In the genomic region with DNA sequence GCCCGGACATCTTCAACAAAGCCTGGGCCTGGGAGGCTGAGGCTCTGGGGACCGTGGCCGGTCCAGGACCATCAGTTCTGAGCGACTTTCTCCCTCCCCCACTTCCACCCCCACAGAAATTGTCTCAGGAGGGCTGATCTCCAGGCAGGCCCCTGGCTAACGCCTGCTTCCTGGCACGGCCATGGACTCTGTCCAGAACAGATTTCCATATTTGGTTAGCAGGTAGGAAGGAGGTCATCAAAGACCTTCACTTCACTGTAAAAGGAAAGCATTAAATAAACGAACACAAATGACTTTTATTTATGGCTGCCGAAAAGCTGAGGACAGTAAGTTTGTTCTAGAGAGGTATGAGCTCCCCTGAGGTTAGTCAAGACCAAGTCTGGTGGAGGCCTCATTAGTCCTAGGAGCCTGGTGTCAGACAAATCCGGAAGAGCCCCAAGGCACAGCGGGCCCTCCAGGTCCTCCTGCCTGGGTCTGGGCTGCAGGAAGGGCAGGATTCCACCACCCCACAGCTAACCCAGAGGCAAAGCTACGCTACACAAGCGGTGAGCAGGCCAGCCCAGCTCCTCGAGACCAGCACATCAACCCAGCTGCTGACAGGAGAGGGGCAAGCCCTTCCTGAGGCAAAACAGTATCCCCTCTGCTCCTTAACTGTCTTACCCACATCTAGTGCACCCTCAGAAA, we compare ENCODE assay signal across 13 cellular contexts. TPM values are rescaled to one million over a fixed set of nuclear protein-coding genes. Genes with fewer than 3 reads are reported as not detected.
DNase-seq lines count a peak whose midpoint lies in the region; ATAC-seq and TF ChIP-seq lines count a peak whose summit lies in the region.
"Had no signal": no experiment of that assay in that cellular context is flagged by ENCODE, and none has a peak within 500 bp of the region (broad histone marks: within the 10 kb centered on the region; RNA-seq: fewer than 3 reads in every experiment).

No MANE protein-coding gene starts in this region.

- peaks cover 0 to 29% (median 23%) of the 10 kb centered on the region in 12 donors for H3K4me1 ChIP-seq in heart left ventricle
- H3K4me1 ChIP-seq in upper lobe of left lung, result peaks cover 26 to 41% (median 34%) of the 10 kb centered on the region in 4 donors
- H3K4me1 ChIP-seq: SJCRH30 had no signal

- H3K36me3 ChIP-seq in heart left ventricle (no peaks in the 10 kb centered on the region), upper lobe of left lung (no peaks in the 10 kb centered on the region)
- H3K36me3 ChIP-seq: SJCRH30, tibial nerve had no signal

- DNase-seq in heart left ventricle (peak in 1 of 5 donors; percentile 55), Right ventricle myocardium inferior (ENCODE audit: missing footprints) (no peak), dermis blood vessel endothelial cell (peak; percentile 23), nephron progenitor cell (no peak), upper lobe of left lung (no peak), NCI-H187 treated with DMSO at 0.1 percent for 48 hours (lab: John Stamatoyannopoulos, UW) (no peak), NOMO-1 treated with dmso at 0.1 percent for 144 hours (lab: John Stamatoyannopoulos, UW; ENCODE audit: unreplicated experiment) (no peak)
- DNase-seq: activated CD4-positive, alpha-beta T cell treated with anti-CD3 and anti-CD28 coated beads for 1 hour; amniotic stem cell had no signal

- ATAC-seq in heart left ventricle, result peak; percentile 13 to 73 (median 40)
- ATAC-seq in Right ventricle myocardium inferior, result no peak
- ATAC-seq in upper lobe of left lung (ENCODE audit: low FRiP score in 2 of 2), result peak in 1 of 2 donors; percentile 47
- no peak for ATAC-seq in stimulated activated memory B cell treated with anti-CD40 and anti-IgM and Interleukin-4, amounts not matched to agents 10 μg/mL and 1 μg/mL and 100 μg/mL, for 72 hours

- H3K9me3 ChIP-seq in heart left ventricle, result no peaks in the 10 kb centered on the region
- no peaks in the 10 kb centered on the region for H3K9me3 ChIP-seq in upper lobe of left lung
- H3K9me3 ChIP-seq: SJCRH30, tibial nerve had no signal

- no peak for TF ChIP-seq EP300 in upper lobe of left lung (IDR thresholded peaks at IDR 0.05)

- H3K27me3 Mint-ChIP-seq in nephron progenitor cell (ENCODE audit: low read depth, poor library complexity), result peaks cover 37% of the 10 kb centered on the region
- peaks cover 47% of the 10 kb centered on the region for H3K27me3 Mint-ChIP-seq in stimulated activated memory B cell treated with anti-CD40 and anti-IgM and Interleukin-4, amounts not matched to agents 10 μg/mL and 1 μg/mL and 100 μg/mL, for 72 hours

- H3K4me3 ChIP-seq in heart left ventricle (no peak overlapping the region), upper lobe of left lung (no peak overlapping the region)
- H3K4me3 ChIP-seq: SJCRH30, tibial nerve had no signal

- H3K4me1 Mint-ChIP-seq in nephron progenitor cell, result peaks cover 34% of the 10 kb centered on the region
- peaks cover 15% of the 10 kb centered on the region for H3K4me1 Mint-ChIP-seq in stimulated activated memory B cell treated with anti-CD40 and anti-IgM and Interleukin-4, amounts not matched to agents 10 μg/mL and 1 μg/mL and 100 μg/mL, for 72 hours

- TF ChIP-seq CTCF in heart left ventricle (IDR thresholded peaks at IDR 0.05) (no peak), nephron progenitor cell (IDR thresholded peaks at IDR 0.05) (no peak), upper lobe of left lung (IDR thresholded peaks at IDR 0.05) (no peak)

- H3K4me3 Mint-ChIP-seq in nephron progenitor cell, result peak overlapping the region; percentile 58
- H3K4me3 Mint-ChIP-seq in stimulated activated memory B cell treated with anti-CD40 and anti-IgM and Interleukin-4, amounts not matched to agents 10 μg/mL and 1 μg/mL and 100 μg/mL, for 72 hours, result no peak overlapping the region

- intact Hi-C loops in heart left ventricle (cut with DNase I), result loop anchor here in 1 of 10 donors (10.0 kb wide), 1 partner anchor 189 kb away; no protein-coding TSS in a partner anchor
- intact Hi-C loops in Right ventricle myocardium inferior (cut with DNase I), result no loop called here

- H3K9me3 Mint-ChIP-seq in nephron progenitor cell, result no peaks in the 10 kb centered on the region
- no peaks in the 10 kb centered on the region for H3K9me3 Mint-ChIP-seq in stimulated activated memory B cell treated with anti-CD40 and anti-IgM and Interleukin-4, amounts not matched to agents 10 μg/mL and 1 μg/mL and 100 μg/mL, for 72 hours
- H3K9me3 Mint-ChIP-seq: CD4-positive, alpha-beta memory T cell had no signal

- peak overlapping the region; percentile 6 for H3K27ac Mint-ChIP-seq in nephron progenitor cell
- H3K27ac Mint-ChIP-seq in stimulated activated memory B cell treated with anti-CD40 and anti-IgM and Interleukin-4, amounts not matched to agents 10 μg/mL and 1 μg/mL and 100 μg/mL, for 72 hours, result no peak overlapping the region
- H3K27ac Mint-ChIP-seq: CD4-positive, alpha-beta memory T cell had no signal

- TF ChIP-seq POLR2A in heart left ventricle (IDR thresholded peaks at IDR 0.05), result no peak
- no peak for TF ChIP-seq POLR2A in upper lobe of left lung (IDR thresholded peaks at IDR 0.05)

- peaks cover 20 to 45% (median 38%) of the 10 kb centered on the region in 9 donors for H3K27me3 ChIP-seq in heart left ventricle
- peaks cover 0 to 26% (median 10%) of the 10 kb centered on the region in 4 donors for H3K27me3 ChIP-seq in upper lobe of left lung
- H3K27me3 ChIP-seq: SJCRH30 had no signal

- WGBS in heart left ventricle, 4 donors, result 44 to 65% (median 57%) methylated on average over 12 to 13 of the region's 13 CpGs
- WGBS in upper lobe of left lung, 2 donors, result 60 to 64% methylated on average over 13 of the region's 13 CpGs

- peak overlapping the region in 9 of 12 donors; percentile 22 to 70 (median 56) for H3K27ac ChIP-seq in heart left ventricle
- H3K27ac ChIP-seq in upper lobe of left lung, result peak overlapping the region; percentile 8 to 80 (median 52)
- H3K27ac ChIP-seq: SJCRH30 had no signal

- no peaks in the 10 kb centered on the region for H3K36me3 Mint-ChIP-seq in nephron progenitor cell (ENCODE audit: low read depth)
- no peaks in the 10 kb centered on the region for H3K36me3 Mint-ChIP-seq in stimulated activated memory B cell treated with anti-CD40 and anti-IgM and Interleukin-4, amounts not matched to agents 10 μg/mL and 1 μg/mL and 100 μg/mL, for 72 hours
- H3K36me3 Mint-ChIP-seq: CD4-positive, alpha-beta memory T cell had no signal

RNA-seq across cellular contexts. Expression of a gene that starts 4.6 kb away (rescaled TPM):
- total RNA-seq in heart left ventricle (1 to 10 TPM in 4 of 9 donors, under 1 TPM in 5; 0.09 to 4.1 (median 1.00) TPM), Right ventricle myocardium inferior (0.76 TPM), dermis blood vessel endothelial cell (14.3 and 25.8 TPM in 2 replicates), upper lobe of left lung (10 to 100 TPM in 4 of 6 donors, 1 to 10 TPM in 2; 7.1 to 50.1 (median 16.7) TPM)
- under 1 TPM; 0.54 to 0.99 TPM for polyA plus RNA-seq in heart left ventricle

RNA-seq across cellular contexts. Expression of a gene that starts 48.8 kb away (rescaled TPM):
- 10 to 100 TPM; 15.7 to 30.3 (median 19.5) TPM for total RNA-seq in heart left ventricle
- 10 to 100 TPM; 18.7 to 22.2 TPM for polyA plus RNA-seq in heart left ventricle
- 16.3 TPM for total RNA-seq in Right ventricle myocardium inferior
- total RNA-seq in dermis blood vessel endothelial cell, result 16.5 and 29.0 TPM in 2 replicates
- total RNA-seq in upper lobe of left lung, result 10 to 100 TPM; 16.4 to 64.8 (median 31.7) TPM

Comparison
In these comparisons a context has a peak if more than half of its experiments do, and no peak if none do; other contexts are left out.
1. ATAC-seq: peak in heart left ventricle (4 of 4); none in Right ventricle myocardium inferior (single experiment) and stimulated activated memory B cell treated with anti-CD40 and anti-IgM and Interleukin-4, amounts not matched to agents 10 μg/mL and 1 μg/mL and 100 μg/mL, for 72 hours (single experiment).